In genomic region chr7:39891879-39892278, GRCh38 we compare ENCODE assay signal across 27 cellular contexts.
"Had no signal": no experiment of that assay in that cellular context is flagged by ENCODE, and none has a peak within 500 bp of the region (broad histone marks: within the 10 kb centered on the region; RNA-seq: fewer than 3 reads in every experiment).

No MANE protein-coding gene starts in this region.

- H3K36me3 Mint-ChIP-seq: activated CD4-positive, alpha-beta memory T cell treated with anti-CD3 and anti-CD28 coated beads for 36 hours; activated CD8-positive, alpha-beta memory T cell treated with anti-CD3 and anti-CD28 coated beads, Interleukin-2, amount 10 ng/mL, durations not matched to agents 7 days and 5 days; activated naive CD8-positive, alpha-beta T cell had no signal

- DNase-seq: activated CD4-positive, alpha-beta memory T cell treated with anti-CD3 and anti-CD28 coated beads for 36 hours; activated CD4-positive, alpha-beta T cell treated with anti-CD3 and anti-CD28 coated beads for 36 hours; activated CD4-positive, alpha-beta T cell treated with anti-CD3 and anti-CD28 coated beads, Interleukin-2, amount 10 ng/mL, durations not matched to agents 24 days and 14 days; activated CD4-positive, CD25-positive, alpha-beta regulatory T cell; activated CD4-positive, CD25-positive, alpha-beta regulatory T cell treated with anti-CD3 and anti-CD28 coated beads, Interleukin-2, amount 50 U/mL, for 72 hours; activated CD8-positive, alpha-beta memory T cell treated with anti-CD3 and anti-CD28 coated beads, Interleukin-2, amount 10 ng/mL, durations not matched to agents 7 days and 5 days; activated CD8-positive, alpha-beta memory T cell treated with anti-CD3 and anti-CD28 coated beads, Interleukin-2, amount 50 U/mL, for 4 hours; activated CD8-positive, alpha-beta T cell treated with anti-CD3 and anti-CD28 coated beads, Interleukin-2, amount 10 ng/mL, durations not matched to agents 7 days and 5 days; activated gamma-delta T cell treated with Interleukin-2 at 50 U/mL for 16 hours; activated naive CD4-positive, alpha-beta T cell treated with anti-CD3 and anti-CD28 coated beads, Interleukin-2, amount 50 U/mL, for 16 hours; activated naive CD4-positive, alpha-beta T cell treated with Interleukin-2 at 50 U/mL for 16 hours; activated T-cell treated with anti-CD3 and anti-CD28 coated beads, Interleukin-2, amount 50 U/mL, for 1 hour; activated T-cell treated with anti-CD3 and anti-CD28 coated beads, Interleukin-2, amount 50 U/mL, for 72 hours; amniotic stem cell; anterior cingulate cortex; brain microvascular endothelial cell; dorsolateral prefrontal cortex; effector memory CD4-positive, alpha-beta T cell; endodermal cell; foreskin fibroblast; head of caudate nucleus; T-helper 2 cell had no signal

- H3K27ac Mint-ChIP-seq: activated CD4-positive, alpha-beta memory T cell treated with anti-CD3 and anti-CD28 coated beads for 36 hours; activated CD4-positive, alpha-beta T cell treated with anti-CD3 and anti-CD28 coated beads for 36 hours; activated CD4-positive, alpha-beta T cell treated with anti-CD3 and anti-CD28 coated beads, Interleukin-2, amount 10 ng/mL, durations not matched to agents 24 days and 14 days; activated CD8-positive, alpha-beta memory T cell treated with anti-CD3 and anti-CD28 coated beads, Interleukin-2, amount 10 ng/mL, durations not matched to agents 7 days and 5 days; activated CD8-positive, alpha-beta T cell treated with anti-CD3 and anti-CD28 coated beads, Interleukin-2, amount 10 ng/mL, durations not matched to agents 7 days and 5 days; activated naive CD8-positive, alpha-beta T cell; activated T-cell treated with anti-CD3 and anti-CD28 coated beads, Interleukin-2, amount 50 U/mL, for 72 hours; dendritic cell treated with granulocyte-macrophage colony-stimulating factor and Interleukin-4, amounts not matched to agents 40 ng/mL and 50 ng/mL, for 4 days; endodermal cell had no signal

- H3K9me3 Mint-ChIP-seq: activated CD4-positive, alpha-beta memory T cell treated with anti-CD3 and anti-CD28 coated beads for 36 hours; activated CD4-positive, alpha-beta T cell treated with anti-CD3 and anti-CD28 coated beads, Interleukin-2, amount 10 ng/mL, durations not matched to agents 24 days and 14 days; activated T-cell treated with anti-CD3 and anti-CD28 coated beads, Interleukin-2, amount 50 U/mL, for 72 hours; central memory CD8-positive, alpha-beta T cell; dendritic cell treated with granulocyte-macrophage colony-stimulating factor and Interleukin-4, amounts not matched to agents 40 ng/mL and 50 ng/mL, for 4 days; endodermal cell had no signal

- H3K27me3 ChIP-seq: brain microvascular endothelial cell had no signal

- H3K36me3 ChIP-seq: brain microvascular endothelial cell had no signal

- H3K27ac ChIP-seq: brain microvascular endothelial cell, coronary artery, dorsolateral prefrontal cortex had no signal

- H3K4me3 ChIP-seq: coronary artery, dorsolateral prefrontal cortex had no signal

- H3K27me3 Mint-ChIP-seq: activated CD4-positive, alpha-beta T cell treated with anti-CD3 and anti-CD28 coated beads for 36 hours; activated naive CD8-positive, alpha-beta T cell; dendritic cell treated with granulocyte-macrophage colony-stimulating factor and Interleukin-4, amounts not matched to agents 40 ng/mL and 50 ng/mL, for 4 days had no signal

- H3K4me3 Mint-ChIP-seq: activated CD4-positive, alpha-beta memory T cell treated with anti-CD3 and anti-CD28 coated beads for 36 hours; activated CD4-positive, alpha-beta T cell treated with anti-CD3 and anti-CD28 coated beads for 36 hours; activated CD4-positive, alpha-beta T cell treated with anti-CD3 and anti-CD28 coated beads, Interleukin-2, amount 10 ng/mL, durations not matched to agents 24 days and 14 days; activated CD8-positive, alpha-beta memory T cell treated with anti-CD3 and anti-CD28 coated beads, Interleukin-2, amount 10 ng/mL, durations not matched to agents 7 days and 5 days; activated CD8-positive, alpha-beta T cell treated with anti-CD3 and anti-CD28 coated beads, Interleukin-2, amount 10 ng/mL, durations not matched to agents 7 days and 5 days; activated naive CD8-positive, alpha-beta T cell; activated T-cell treated with anti-CD3 and anti-CD28 coated beads, Interleukin-2, amount 50 U/mL, for 72 hours; central memory CD8-positive, alpha-beta T cell; dendritic cell treated with granulocyte-macrophage colony-stimulating factor and Interleukin-4, amounts not matched to agents 40 ng/mL and 50 ng/mL, for 4 days; endodermal cell had no signal

- H3K4me1 Mint-ChIP-seq: activated CD4-positive, alpha-beta T cell treated with anti-CD3 and anti-CD28 coated beads for 36 hours; activated CD8-positive, alpha-beta memory T cell treated with anti-CD3 and anti-CD28 coated beads, Interleukin-2, amount 10 ng/mL, durations not matched to agents 7 days and 5 days; central memory CD8-positive, alpha-beta T cell; endodermal cell had no signal

- ATAC-seq: activated CD4-positive, alpha-beta T cell treated with anti-CD3 and anti-CD28 coated beads for 36 hours; activated CD8-positive, alpha-beta memory T cell treated with anti-CD3 and anti-CD28 coated beads, Interleukin-2, amount 10 ng/mL, durations not matched to agents 7 days and 5 days; activated CD8-positive, alpha-beta T cell treated with anti-CD3 and anti-CD28 coated beads, Interleukin-2, amount 10 ng/mL, durations not matched to agents 7 days and 5 days; activated T-cell treated with anti-CD3 and anti-CD28 coated beads, Interleukin-2, amount 50 U/mL, for 72 hours; esophagus mucosa had no signal
